In genomic region chr1:47759581-47760247, GRCh38 we compare ENCODE assay signal across 19 cellular contexts.
DNase-seq lines count a peak whose midpoint lies in the region; ATAC-seq and TF ChIP-seq lines count a peak whose summit lies in the region.
"Had no signal": no experiment of that assay in that cellular context is flagged by ENCODE, and none has a peak within 500 bp of the region (broad histone marks: within the 10 kb centered on the region; RNA-seq: fewer than 3 reads in every experiment).

No MANE protein-coding gene starts in this region.

- no peak overlapping the region for H3K4me3 ChIP-seq in breast epithelium
- H3K4me3 ChIP-seq: A549 had no signal

- H3K36me3 ChIP-seq in breast epithelium = no peaks in the 10 kb centered on the region

- no peak for DNase-seq in stimulated activated naive CD8-positive, alpha-beta T cell treated with anti-CD3 and anti-CD28 coated beads, Interleukin-15, amount 100 ng/mL, for 72 hours
- no peak for DNase-seq in stimulated activated naive CD8-positive, alpha-beta T cell treated with anti-CD3 and anti-CD28 coated beads, Interleukin-15, Interleukin-2, amounts not matched to agents 100 U/mL and 50 U/mL, for 24 hours
- DNase-seq in breast epithelium (ENCODE audit: low spot score in 2 of 2) (peak; percentile 40 to 60), mesenteric fat pad (ENCODE audit: low spot score) (peak; percentile 85), NCI-H1105 treated with DMSO at 0.1 percent for 48 hours (lab: John Stamatoyannopoulos, UW) (no peak)
- DNase-seq in stimulated activated CD4-positive, alpha-beta T cell treated with anti-CD3 and anti-CD28 coated beads, Interleukin-4, amount 100 ng/mL, for 1 hour = no peak
- DNase-seq: Caco-2, DMS53, HFFc6, MM.1S, NCI-H1105, NCI-H187, NCI-H2171, SHP77 had no signal

- H3K9me3 Mint-ChIP-seq in stimulated activated naive CD8-positive, alpha-beta T cell treated with anti-CD3 and anti-CD28 coated beads, Interleukin-15, amount 100 ng/mL, for 72 hours = no peaks in the 10 kb centered on the region
- H3K9me3 Mint-ChIP-seq in activated T-helper 17 cell treated with anti-CD3 and anti-CD28 coated beads, Interleukin-2, amount 50 U/mL, for 72 hours = no peaks in the 10 kb centered on the region
- H3K9me3 Mint-ChIP-seq: CD14-positive monocyte had no signal

- no peak for TF ChIP-seq POLR2A in breast epithelium (IDR thresholded peaks at IDR 0.05)

- no peaks in the 10 kb centered on the region for H3K9me3 ChIP-seq in breast epithelium
- H3K9me3 ChIP-seq: A549, Caco-2 had no signal

- peaks cover 33% of the 10 kb centered on the region for H3K27me3 Mint-ChIP-seq in stimulated activated naive CD8-positive, alpha-beta T cell treated with anti-CD3 and anti-CD28 coated beads, Interleukin-15, amount 100 ng/mL, for 72 hours
- peaks cover 22% of the 10 kb centered on the region for H3K27me3 Mint-ChIP-seq in activated T-helper 17 cell treated with anti-CD3 and anti-CD28 coated beads, Interleukin-2, amount 50 U/mL, for 72 hours

- peak overlapping the region; percentile 1 to 26 for H3K27ac Mint-ChIP-seq in stimulated activated naive CD8-positive, alpha-beta T cell treated with anti-CD3 and anti-CD28 coated beads, Interleukin-15, amount 100 ng/mL, for 72 hours
- no peak overlapping the region for H3K27ac Mint-ChIP-seq in activated T-helper 17 cell treated with anti-CD3 and anti-CD28 coated beads, Interleukin-2, amount 50 U/mL, for 72 hours
- H3K27ac Mint-ChIP-seq: CD14-positive monocyte, HFFc6 had no signal

- H3K4me1 ChIP-seq in breast epithelium = no peaks in the 10 kb centered on the region
- H3K4me1 ChIP-seq: A549, Caco-2 had no signal

- no peak for ATAC-seq in stimulated activated naive CD8-positive, alpha-beta T cell treated with anti-CD3 and anti-CD28 coated beads, Interleukin-15, amount 100 ng/mL, for 72 hours
- ATAC-seq in stimulated activated naive CD8-positive, alpha-beta T cell treated with anti-CD3 and anti-CD28 coated beads, Interleukin-15, Interleukin-2, amounts not matched to agents 100 U/mL and 50 U/mL, for 24 hours = no peak
- ATAC-seq in activated T-helper 17 cell treated with anti-CD3 and anti-CD28 coated beads, Interleukin-2, amount 50 U/mL, for 72 hours (replicated peaks) = no peak
- ATAC-seq in HG03460 (IDR thresholded peaks at IDR 0.05; ENCODE audit: unreplicated experiment) = no peak
- ATAC-seq: A549, Panc1 had no signal

- no peaks in the 10 kb centered on the region for H3K4me1 Mint-ChIP-seq in stimulated activated naive CD8-positive, alpha-beta T cell treated with anti-CD3 and anti-CD28 coated beads, Interleukin-15, amount 100 ng/mL, for 72 hours
- H3K4me1 Mint-ChIP-seq in activated T-helper 17 cell treated with anti-CD3 and anti-CD28 coated beads, Interleukin-2, amount 50 U/mL, for 72 hours = no peaks in the 10 kb centered on the region
- H3K4me1 Mint-ChIP-seq: CD14-positive monocyte had no signal

- no peak for TF ChIP-seq CTCF in breast epithelium (IDR thresholded peaks at IDR 0.05)

- H3K4me3 Mint-ChIP-seq in stimulated activated naive CD8-positive, alpha-beta T cell treated with anti-CD3 and anti-CD28 coated beads, Interleukin-15, amount 100 ng/mL, for 72 hours = no peak overlapping the region
- no peak overlapping the region for H3K4me3 Mint-ChIP-seq in activated T-helper 17 cell treated with anti-CD3 and anti-CD28 coated beads, Interleukin-2, amount 50 U/mL, for 72 hours
- H3K4me3 Mint-ChIP-seq: CD14-positive monocyte, HFFc6 had no signal

- intact Hi-C loops in breast epithelium (cut with DNase I; ENCODE audit: low total_unique reads) = no loop called here

- peak overlapping the region in 1 of 2 donors; percentile 17 for H3K27ac ChIP-seq in breast epithelium
- H3K27ac ChIP-seq: A549 had no signal

- H3K36me3 Mint-ChIP-seq in activated T-helper 17 cell treated with anti-CD3 and anti-CD28 coated beads, Interleukin-2, amount 50 U/mL, for 72 hours (ENCODE audit: low read depth) = no peaks in the 10 kb centered on the region
- H3K36me3 Mint-ChIP-seq: CD14-positive monocyte had no signal

- no peaks in the 10 kb centered on the region for H3K27me3 ChIP-seq in breast epithelium

Comparison
In these comparisons a context has a peak if more than half of its experiments do, and no peak if none do; other contexts are left out.
1. DNase-seq: peak in breast epithelium (2 of 2) and mesenteric fat pad (single experiment); none in stimulated activated naive CD8-positive, alpha-beta T cell treated with anti-CD3 and anti-CD28 coated beads, Interleukin-15, amount 100 ng/mL, for 72 hours (0 of 2), stimulated activated naive CD8-positive, alpha-beta T cell treated with anti-CD3 and anti-CD28 coated beads, Interleukin-15, Interleukin-2, amounts not matched to agents 100 U/mL and 50 U/mL, for 24 hours (single experiment), stimulated activated CD4-positive, alpha-beta T cell treated with anti-CD3 and anti-CD28 coated beads, Interleukin-4, amount 100 ng/mL, for 1 hour (single experiment) and NCI-H1105 treated with DMSO at 0.1 percent for 48 hours (single experiment).